In genomic region chr3:111737056-111737711, GRCh38 we compare ENCODE assay signal across 14 cellular contexts.
DNase-seq lines count a peak whose midpoint lies in the region; ATAC-seq, FAIRE-seq and TF ChIP-seq lines count a peak whose summit lies in the region.
"Had no signal": no experiment of that assay in that cellular context is flagged by ENCODE, and none has a peak within 500 bp of the region (broad histone marks: within the 10 kb centered on the region; RNA-seq: fewer than 3 reads in every experiment).

No MANE protein-coding gene starts in this region.

- peaks cover 24% of the 10 kb centered on the region for H3K4me1 Mint-ChIP-seq in mesothelial cell of epicardium

- POLR2A ChIA-PET in PC-3 (lab: Charles Lee; ENCODE audit: unreplicated experiment) (interaction anchor here (1.3 kb wide), 1 partner anchor 123 kb away, joined by 5 read pairs; no protein-coding TSS in a partner anchor), endothelial cell of umbilical vein (lab: Charles Lee) (no interaction called here)

- no peaks in the 10 kb centered on the region for H3K27me3 Mint-ChIP-seq in mesothelial cell of epicardium (ENCODE audit: low read depth)
- H3K27me3 Mint-ChIP-seq: stimulated activated naive CD8-positive, alpha-beta T cell treated with anti-CD3 and anti-CD28 coated beads, Interleukin-15, amount 100 ng/mL, for 72 hours had no signal

- H3K9me1 ChIP-seq in endothelial cell of umbilical vein (replicated peaks; ENCODE audit: control insufficient read depth, extremely low read depth, insufficient read depth, low read length) = no peaks in the 10 kb centered on the region

- TF ChIP-seq POLR2A in endothelial cell of umbilical vein (IDR thresholded peaks at IDR 0.05; ENCODE audit: low read depth, low read length) (no peak), thyroid gland (IDR thresholded peaks at IDR 0.05) (no peak)

- no peak for DNase-seq in PC-3
- peak; percentile 18 for DNase-seq in endothelial cell of umbilical vein (ENCODE audit: low read depth, low spot score)
- no peak for DNase-seq in mesothelial cell of epicardium (ENCODE audit: low spot score in 2 of 2, unreplicated experiment in 2 of 2)
- DNase-seq in thyroid gland = no peak
- DNase-seq in activated gamma-delta T cell (lab: John Stamatoyannopoulos, UW) = no peak
- no peak for DNase-seq in activated CD8-positive, alpha-beta memory T cell treated with anti-CD3 and anti-CD28 coated beads, Interleukin-2, amount 50 U/mL, for 4 hours
- no peak for DNase-seq in NCI-H2029 treated with DMSO at 0.1 percent for 48 hours (lab: John Stamatoyannopoulos, UW)
- no peak for DNase-seq in medulla oblongata (ENCODE audit: extremely low spot score)
- DNase-seq: activated CD4-positive, alpha-beta T cell treated with anti-CD3 and anti-CD28 coated beads for 48 hours; H7; NCI-H146; stimulated activated CD4-positive, alpha-beta T cell treated with anti-CD3 and anti-CD28 coated beads, Interleukin-4, amount 100 ng/mL, for 1 hour; stimulated activated naive CD8-positive, alpha-beta T cell treated with anti-CD3 and anti-CD28 coated beads, Interleukin-15, amount 100 ng/mL, for 72 hours had no signal

- ATAC-seq in PC-3 = no peak

- H3K9me2 ChIP-seq in PC-3 (replicated peaks; ENCODE audit: low read length) = no peaks in the 10 kb centered on the region

- WGBS in thyroid gland, 2 donors = 68 to 69% methylated on average over 2 of the region's 2 CpGs

- H3K36me3 ChIP-seq in PC-3 (ENCODE audit: low read depth, low read length) (no peaks in the 10 kb centered on the region), endothelial cell of umbilical vein (ENCODE audit: control insufficient read depth in 2 of 2, extremely low read depth in 1 of 2, insufficient read depth in 2 of 2, low read length in 2 of 2) (no peaks in the 10 kb centered on the region), thyroid gland (no peaks in the 10 kb centered on the region)
- H3K36me3 ChIP-seq: cardiac muscle cell had no signal

- H3K79me2 ChIP-seq in PC-3 (ENCODE audit: low read length) = 0 out of 2 replicates have a peak, but pooled peaks cover 5% of the 10 kb centered on the region
- no peaks in the 10 kb centered on the region for H3K79me2 ChIP-seq in endothelial cell of umbilical vein (ENCODE audit: control insufficient read depth, insufficient read depth, low read length)

- TF ChIP-seq CTCF in PC-3 (conservative IDR thresholded peaks at IDR 0.05; ENCODE audit: low read depth, low read length) (no peak), endothelial cell of umbilical vein (IDR thresholded peaks at IDR 0.05; ENCODE audit: extremely low read depth in 1 of 2, insufficient read depth in 1 of 2, low read depth in 1 of 2, low read length in 2 of 2) (no peak), mesothelial cell of epicardium (IDR thresholded peaks at IDR 0.05; ENCODE audit: unreplicated experiment) (no peak), thyroid gland (IDR thresholded peaks at IDR 0.05) (no peak)

- no peak for FAIRE-seq in endothelial cell of umbilical vein (lab: Jason Lieb, UNC)

- H3K4me1 ChIP-seq in PC-3 (ENCODE audit: insufficient read depth, low read length) = peaks cover 65% of the 10 kb centered on the region
- H3K4me1 ChIP-seq in endothelial cell of umbilical vein (ENCODE audit: control insufficient read depth, extremely low read depth, insufficient read depth, low read length) = peaks cover 17% of the 10 kb centered on the region
- peaks cover 5 to 42% of the 10 kb centered on the region in 2 donors for H3K4me1 ChIP-seq in thyroid gland

- CTCF ChIA-PET in PC-3 (lab: Charles Lee) = interaction anchor here (0.6 to 1.4 kb wide), 4 partner anchors 21 to 266 kb away, joined by 3 to 16 read pairs (median 3); partner anchors contain the start of gene PHLDB2
- CTCF ChIA-PET in endothelial cell of umbilical vein (lab: Charles Lee) = no interaction called here

- H3K9ac ChIP-seq in PC-3 (ENCODE audit: low read length) (no peak overlapping the region), endothelial cell of umbilical vein (replicated peaks; ENCODE audit: extremely low read depth, insufficient read depth, low read length) (no peak overlapping the region)

- H3K27ac ChIP-seq in PC-3 (ENCODE audit: low read length) (peak overlapping the region; percentile 74), endothelial cell of umbilical vein (ENCODE audit: insufficient read depth, low read depth, low read length) (no peak overlapping the region), thyroid gland (peak overlapping the region; percentile 40 to 68 (median 63))
- H3K27ac ChIP-seq: cardiac muscle cell had no signal

- H3K36me3 Mint-ChIP-seq in mesothelial cell of epicardium = no peaks in the 10 kb centered on the region

- no peak overlapping the region for H2AFZ ChIP-seq in PC-3 (ENCODE audit: low read length)
- no peak overlapping the region for H2AFZ ChIP-seq in endothelial cell of umbilical vein (ENCODE audit: low read depth, low read length)

- no peak overlapping the region for H3K4me3 ChIP-seq in PC-3 (ENCODE audit: low read length)
- no peak overlapping the region for H3K4me3 ChIP-seq in endothelial cell of umbilical vein (replicated peaks in 1 of 3; ENCODE audit: insufficient read depth in 1 of 3, low read depth in 1 of 3, low read length in 3 of 3)
- no peak overlapping the region for H3K4me3 ChIP-seq in thyroid gland (replicated peaks in 1 of 3)
- H3K4me3 ChIP-seq: cardiac muscle cell had no signal

- no peaks in the 10 kb centered on the region for H3K9me3 ChIP-seq in PC-3 (ENCODE audit: low read length)
- no peaks in the 10 kb centered on the region for H3K9me3 ChIP-seq in endothelial cell of umbilical vein (replicated peaks; ENCODE audit: control insufficient read depth, insufficient read depth, low read length)
- H3K9me3 ChIP-seq in thyroid gland = no peaks in the 10 kb centered on the region

- intact Hi-C loops in PC-3 (cut with micrococcal nuclease) = loop anchor here (1.0 kb wide), 1 partner anchor 66 kb away; no protein-coding TSS in a partner anchor
- intact Hi-C loops in endothelial cell of umbilical vein (cut with micrococcal nuclease) = no loop called here
- intact Hi-C loops in thyroid gland (cut with DNase I) = no loop called here

- H3K27me3 ChIP-seq in PC-3 (ENCODE audit: low read length) (no peaks in the 10 kb centered on the region), endothelial cell of umbilical vein (ENCODE audit: control insufficient read depth in 2 of 2, insufficient read depth in 2 of 2, low read length in 2 of 2) (no peaks in the 10 kb centered on the region), thyroid gland (no peaks in the 10 kb centered on the region)
- H3K27me3 ChIP-seq: cardiac muscle cell had no signal

- BruUV-seq in PC-3 (replicated peaks; lab: Mats Ljungman, UMichigan) (no TSS peak), endothelial cell of umbilical vein (replicated peaks; lab: Mats Ljungman, UMichigan) (no TSS peak)

- no peaks in the 10 kb centered on the region for H3K9me3 Mint-ChIP-seq in mesothelial cell of epicardium
- H3K9me3 Mint-ChIP-seq: stimulated activated naive CD8-positive, alpha-beta T cell treated with anti-CD3 and anti-CD28 coated beads, Interleukin-15, amount 100 ng/mL, for 72 hours had no signal

- no peaks in the 10 kb centered on the region for H4K20me1 ChIP-seq in PC-3 (ENCODE audit: low read length)
- no peaks in the 10 kb centered on the region for H4K20me1 ChIP-seq in endothelial cell of umbilical vein (replicated peaks; ENCODE audit: control insufficient read depth, extremely low read depth, insufficient read depth, low read length)

- H3K27ac Mint-ChIP-seq in mesothelial cell of epicardium = peak overlapping the region; percentile 70
- H3K27ac Mint-ChIP-seq: stimulated activated naive CD8-positive, alpha-beta T cell treated with anti-CD3 and anti-CD28 coated beads, Interleukin-15, amount 100 ng/mL, for 72 hours had no signal

- H3K4me2 ChIP-seq in PC-3 (ENCODE audit: low read length) = peak overlapping the region; percentile 66
- H3K4me2 ChIP-seq in endothelial cell of umbilical vein (ENCODE audit: insufficient read depth, low read length) = no peak overlapping the region

- H3K4me3 Mint-ChIP-seq in mesothelial cell of epicardium = no peak overlapping the region
- H3K4me3 Mint-ChIP-seq: stimulated activated naive CD8-positive, alpha-beta T cell treated with anti-CD3 and anti-CD28 coated beads, Interleukin-15, amount 100 ng/mL, for 72 hours had no signal

- peaks cover 4% of the 10 kb centered on the region for H3F3A ChIP-seq in PC-3 (ENCODE audit: low read length, unreplicated experiment)

- dilution Hi-C loops in endothelial cell of umbilical vein (cut with MboI; ENCODE audit: extremely low pct_ligation_motif_present, low sequenced_read_pairs) = loop anchor here (25.0 kb wide), 1 partner anchor 125 kb away; the partner anchor contains the start of gene PHLDB2

TF ChIP-seq in endothelial cell of umbilical vein, 7 proteins besides CTCF, POLR2A, EP300 and RAD21:
- no peak for TF ChIP-seq POLR2AphosphoS5 (IDR thresholded peaks at IDR 0.05; ENCODE audit: insufficient read depth, low read depth, low read length)
- no peak for TF ChIP-seq JUN (IDR thresholded peaks at IDR 0.05; ENCODE audit: borderline replicate concordance, insufficient read depth, insufficient read length, low read depth)
- no peak for TF ChIP-seq MAX (IDR thresholded peaks at IDR 0.05; ENCODE audit: insufficient read depth, insufficient read length)
- TF ChIP-seq MYC (IDR thresholded peaks at IDR 0.05; ENCODE audit: low read depth, low read length) = no peak
- no peak for TF ChIP-seq EZH2 (IDR thresholded peaks at IDR 0.05; ENCODE audit: borderline replicate concordance, low read depth, low read length, severe bottlenecking)
- no peak for TF ChIP-seq GATA2 (IDR thresholded peaks at IDR 0.05; ENCODE audit: insufficient read depth, insufficient read length, low read depth, low read length)
- TF ChIP-seq FOS (IDR thresholded peaks at IDR 0.05; ENCODE audit: borderline replicate concordance, insufficient read depth, low read length) = no peak
